ENCODE assay signal across 18 cellular contexts in genomic region chr7:30901856-30902255, GRCh38.
"Had no signal": no experiment of that assay in that cellular context is flagged by ENCODE, and none has a peak within 500 bp of the region (broad histone marks: within the 10 kb centered on the region; RNA-seq: fewer than 3 reads in every experiment).

No MANE protein-coding gene starts in this region.

- H3K27ac ChIP-seq: epithelial cell of prostate, neural progenitor cell, spleen had no signal

- DNase-seq: activated CD4-positive, alpha-beta memory T cell treated with anti-CD3 and anti-CD28 coated beads for 36 hours; activated CD4-positive, alpha-beta T cell treated with anti-CD3 and anti-CD28 coated beads for 48 hours; activated effector memory CD4-positive, alpha-beta T cell treated with Interleukin-2 at 50 U/mL for 16 hours; activated naive CD4-positive, alpha-beta T cell treated with anti-CD3 and anti-CD28 coated beads for 36 hours; activated T-cell treated with anti-CD3 and anti-CD28 coated beads, Interleukin-2, amount 50 U/mL, for 48 hours; amygdala; cerebellar nuclear complex; cortex of kidney; heart left ventricle; islet precursor cell; left colon; naive thymus-derived CD8-positive, alpha-beta T cell; spleen; stimulated activated CD4-positive, alpha-beta T cell treated with anti-CD3 and anti-CD28 coated beads, Interleukin-4, amount 100 ng/mL, for 4 hours; stimulated activated naive CD8-positive, alpha-beta T cell treated with anti-CD3 and anti-CD28 coated beads, Interleukin-15, Interleukin-2, amounts not matched to agents 100 U/mL and 50 U/mL, for 24 hours; T-helper 1 cell had no signal

- H3K9me3 ChIP-seq: heart left ventricle, spleen had no signal

- ATAC-seq: heart left ventricle; left colon; naive thymus-derived CD8-positive, alpha-beta T cell; stimulated activated naive CD8-positive, alpha-beta T cell treated with anti-CD3 and anti-CD28 coated beads, Interleukin-15, Interleukin-2, amounts not matched to agents 100 U/mL and 50 U/mL, for 24 hours had no signal

- H3K9ac ChIP-seq: neural progenitor cell had no signal

- H3K36me3 ChIP-seq: heart left ventricle, neural progenitor cell, spleen had no signal

- H3K4me1 ChIP-seq: neural progenitor cell had no signal

- H3K4me2 ChIP-seq: neural progenitor cell had no signal

- H2AFZ ChIP-seq: neural progenitor cell had no signal

- H3K4me3 ChIP-seq: heart left ventricle, neural progenitor cell, spleen had no signal

- H3K27me3 ChIP-seq: heart left ventricle, neural progenitor cell had no signal
